Comparison of ENCODE assay signal across 1 cellular context in the genomic region with DNA sequence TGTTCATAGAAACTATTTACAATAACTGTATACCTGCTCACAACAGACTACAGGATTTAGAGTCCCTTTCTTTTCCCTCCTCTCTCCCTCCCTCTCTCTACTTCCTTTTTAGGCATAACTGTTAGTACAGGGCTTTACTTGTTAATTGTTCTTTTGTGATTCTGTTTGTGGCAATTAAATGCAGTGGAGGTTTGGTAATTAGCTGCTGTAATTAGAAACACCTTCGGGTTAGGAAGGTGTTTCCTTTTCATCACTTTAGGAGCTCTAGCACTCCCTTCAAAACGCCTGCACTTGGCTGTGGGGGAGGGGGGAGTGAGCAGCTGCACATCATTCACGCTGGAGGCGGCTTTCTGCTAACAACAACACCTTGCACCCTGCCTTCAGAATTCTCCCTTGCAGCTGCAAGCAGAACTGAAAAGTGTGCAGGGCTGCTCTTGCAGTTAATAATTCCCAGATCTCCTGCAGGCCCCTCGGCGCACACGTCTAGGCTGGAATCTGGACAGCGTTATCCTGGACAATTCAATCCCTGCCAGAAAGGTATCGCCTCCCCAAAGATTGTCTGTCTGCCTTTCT.
TF ChIP-seq lines count a peak whose summit lies in the region.

No MANE protein-coding gene starts in this region.

TF ChIP-seq in GM23338, 12 proteins besides CTCF, POLR2A, EP300 and RAD21:
- TF ChIP-seq, protein P1, sequence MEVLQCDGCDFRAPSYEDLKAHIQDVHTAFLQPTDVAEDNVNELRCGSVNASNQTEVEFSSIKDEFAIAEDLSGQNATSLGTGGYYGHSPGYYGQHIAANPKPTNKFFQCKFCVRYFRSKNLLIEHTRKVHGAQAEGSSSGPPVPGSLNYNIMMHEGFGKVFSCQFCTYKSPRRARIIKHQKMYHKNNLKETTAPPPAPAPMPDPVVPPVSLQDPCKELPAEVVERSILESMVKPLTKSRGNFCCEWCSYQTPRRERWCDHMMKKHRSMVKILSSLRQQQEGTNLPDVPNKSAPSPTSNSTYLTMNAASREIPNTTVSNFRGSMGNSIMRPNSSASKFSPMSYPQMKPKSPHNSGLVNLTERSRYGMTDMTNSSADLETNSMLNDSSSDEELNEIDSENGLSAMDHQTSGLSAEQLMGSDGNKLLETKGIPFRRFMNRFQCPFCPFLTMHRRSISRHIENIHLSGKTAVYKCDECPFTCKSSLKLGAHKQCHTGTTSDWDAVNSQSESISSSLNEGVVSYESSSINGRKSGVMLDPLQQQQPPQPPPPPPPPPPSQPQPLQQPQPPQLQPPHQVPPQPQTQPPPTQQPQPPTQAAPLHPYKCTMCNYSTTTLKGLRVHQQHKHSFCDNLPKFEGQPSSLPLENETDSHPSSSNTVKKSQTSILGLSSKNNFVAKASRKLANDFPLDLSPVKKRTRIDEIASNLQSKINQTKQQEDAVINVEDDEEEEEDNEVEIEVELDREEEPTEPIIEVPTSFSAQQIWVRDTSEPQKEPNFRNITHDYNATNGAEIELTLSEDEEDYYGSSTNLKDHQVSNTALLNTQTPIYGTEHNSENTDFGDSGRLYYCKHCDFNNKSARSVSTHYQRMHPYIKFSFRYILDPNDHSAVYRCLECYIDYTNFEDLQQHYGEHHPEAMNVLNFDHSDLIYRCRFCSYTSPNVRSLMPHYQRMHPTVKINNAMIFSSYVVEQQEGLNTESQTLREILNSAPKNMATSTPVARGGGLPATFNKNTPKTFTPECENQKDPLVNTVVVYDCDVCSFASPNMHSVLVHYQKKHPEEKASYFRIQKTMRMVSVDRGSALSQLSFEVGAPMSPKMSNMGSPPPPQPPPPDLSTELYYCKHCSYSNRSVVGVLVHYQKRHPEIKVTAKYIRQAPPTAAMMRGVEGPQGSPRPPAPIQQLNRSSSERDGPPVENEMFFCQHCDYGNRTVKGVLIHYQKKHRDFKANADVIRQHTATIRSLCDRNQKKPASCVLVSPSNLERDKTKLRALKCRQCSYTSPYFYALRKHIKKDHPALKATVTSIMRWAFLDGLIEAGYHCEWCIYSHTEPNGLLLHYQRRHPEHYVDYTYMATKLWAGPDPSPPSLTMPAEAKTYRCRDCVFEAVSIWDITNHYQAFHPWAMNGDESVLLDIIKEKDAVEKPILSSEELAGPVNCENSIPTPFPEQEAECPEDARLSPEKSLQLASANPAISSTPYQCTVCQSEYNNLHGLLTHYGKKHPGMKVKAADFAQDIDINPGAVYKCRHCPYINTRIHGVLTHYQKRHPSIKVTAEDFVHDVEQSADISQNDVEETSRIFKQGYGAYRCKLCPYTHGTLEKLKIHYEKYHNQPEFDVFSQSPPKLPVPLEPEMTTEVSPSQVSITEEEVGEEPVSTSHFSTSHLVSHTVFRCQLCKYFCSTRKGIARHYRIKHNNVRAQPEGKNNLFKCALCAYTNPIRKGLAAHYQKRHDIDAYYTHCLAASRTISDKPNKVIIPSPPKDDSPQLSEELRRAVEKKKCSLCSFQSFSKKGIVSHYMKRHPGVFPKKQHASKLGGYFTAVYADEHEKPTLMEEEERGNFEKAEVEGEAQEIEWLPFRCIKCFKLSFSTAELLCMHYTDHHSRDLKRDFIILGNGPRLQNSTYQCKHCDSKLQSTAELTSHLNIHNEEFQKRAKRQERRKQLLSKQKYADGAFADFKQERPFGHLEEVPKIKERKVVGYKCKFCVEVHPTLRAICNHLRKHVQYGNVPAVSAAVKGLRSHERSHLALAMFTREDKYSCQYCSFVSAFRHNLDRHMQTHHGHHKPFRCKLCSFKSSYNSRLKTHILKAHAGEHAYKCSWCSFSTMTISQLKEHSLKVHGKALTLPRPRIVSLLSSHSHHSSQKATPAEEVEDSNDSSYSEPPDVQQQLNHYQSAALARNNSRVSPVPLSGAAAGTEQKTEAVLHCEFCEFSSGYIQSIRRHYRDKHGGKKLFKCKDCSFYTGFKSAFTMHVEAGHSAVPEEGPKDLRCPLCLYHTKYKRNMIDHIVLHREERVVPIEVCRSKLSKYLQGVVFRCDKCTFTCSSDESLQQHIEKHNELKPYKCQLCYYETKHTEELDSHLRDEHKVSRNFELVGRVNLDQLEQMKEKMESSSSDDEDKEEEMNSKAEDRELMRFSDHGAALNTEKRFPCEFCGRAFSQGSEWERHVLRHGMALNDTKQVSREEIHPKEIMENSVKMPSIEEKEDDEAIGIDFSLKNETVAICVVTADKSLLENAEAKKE (CRISPR knock-in tag; IDR thresholded peaks at IDR 0.05) = no peak
- TF ChIP-seq STAT1 (IDR thresholded peaks at IDR 0.05; ENCODE audit: unreplicated experiment) (no peak), EZH2 (IDR thresholded peaks at IDR 0.05; ENCODE audit: low read depth, unreplicated experiment) (no peak), CREB1 (CRISPR knock-in tag; IDR thresholded peaks at IDR 0.05; ENCODE audit: low read depth) (peak; percentile 27; the same call in 1 of the 2 replicates), NANOG (IDR thresholded peaks at IDR 0.05; ENCODE audit: borderline replicate concordance) (peak; percentile 92), EZH2phosphoT487 (IDR thresholded peaks at IDR 0.05; ENCODE audit: unreplicated experiment) (no peak), ZNF114 (CRISPR knock-in tag; IDR thresholded peaks at IDR 0.05) (no peak), JUNB (IDR thresholded peaks at IDR 0.05; ENCODE audit: unreplicated experiment) (no peak), ZNF331 (CRISPR knock-in tag; IDR thresholded peaks at IDR 0.05; ENCODE audit: low read depth) (no peak), POLR2AphosphoS5 (IDR thresholded peaks at IDR 0.05; ENCODE audit: low read depth) (peak; percentile 62)
- TF ChIP-seq, protein P2, sequence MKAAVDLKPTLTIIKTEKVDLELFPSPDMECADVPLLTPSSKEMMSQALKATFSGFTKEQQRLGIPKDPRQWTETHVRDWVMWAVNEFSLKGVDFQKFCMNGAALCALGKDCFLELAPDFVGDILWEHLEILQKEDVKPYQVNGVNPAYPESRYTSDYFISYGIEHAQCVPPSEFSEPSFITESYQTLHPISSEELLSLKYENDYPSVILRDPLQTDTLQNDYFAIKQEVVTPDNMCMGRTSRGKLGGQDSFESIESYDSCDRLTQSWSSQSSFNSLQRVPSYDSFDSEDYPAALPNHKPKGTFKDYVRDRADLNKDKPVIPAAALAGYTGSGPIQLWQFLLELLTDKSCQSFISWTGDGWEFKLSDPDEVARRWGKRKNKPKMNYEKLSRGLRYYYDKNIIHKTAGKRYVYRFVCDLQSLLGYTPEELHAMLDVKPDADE (IDR thresholded peaks at IDR 0.05) = 0 out of 2 replicates have a peak, but pooled peaks have one; percentile 17
- TF ChIP-seq, protein P3, sequence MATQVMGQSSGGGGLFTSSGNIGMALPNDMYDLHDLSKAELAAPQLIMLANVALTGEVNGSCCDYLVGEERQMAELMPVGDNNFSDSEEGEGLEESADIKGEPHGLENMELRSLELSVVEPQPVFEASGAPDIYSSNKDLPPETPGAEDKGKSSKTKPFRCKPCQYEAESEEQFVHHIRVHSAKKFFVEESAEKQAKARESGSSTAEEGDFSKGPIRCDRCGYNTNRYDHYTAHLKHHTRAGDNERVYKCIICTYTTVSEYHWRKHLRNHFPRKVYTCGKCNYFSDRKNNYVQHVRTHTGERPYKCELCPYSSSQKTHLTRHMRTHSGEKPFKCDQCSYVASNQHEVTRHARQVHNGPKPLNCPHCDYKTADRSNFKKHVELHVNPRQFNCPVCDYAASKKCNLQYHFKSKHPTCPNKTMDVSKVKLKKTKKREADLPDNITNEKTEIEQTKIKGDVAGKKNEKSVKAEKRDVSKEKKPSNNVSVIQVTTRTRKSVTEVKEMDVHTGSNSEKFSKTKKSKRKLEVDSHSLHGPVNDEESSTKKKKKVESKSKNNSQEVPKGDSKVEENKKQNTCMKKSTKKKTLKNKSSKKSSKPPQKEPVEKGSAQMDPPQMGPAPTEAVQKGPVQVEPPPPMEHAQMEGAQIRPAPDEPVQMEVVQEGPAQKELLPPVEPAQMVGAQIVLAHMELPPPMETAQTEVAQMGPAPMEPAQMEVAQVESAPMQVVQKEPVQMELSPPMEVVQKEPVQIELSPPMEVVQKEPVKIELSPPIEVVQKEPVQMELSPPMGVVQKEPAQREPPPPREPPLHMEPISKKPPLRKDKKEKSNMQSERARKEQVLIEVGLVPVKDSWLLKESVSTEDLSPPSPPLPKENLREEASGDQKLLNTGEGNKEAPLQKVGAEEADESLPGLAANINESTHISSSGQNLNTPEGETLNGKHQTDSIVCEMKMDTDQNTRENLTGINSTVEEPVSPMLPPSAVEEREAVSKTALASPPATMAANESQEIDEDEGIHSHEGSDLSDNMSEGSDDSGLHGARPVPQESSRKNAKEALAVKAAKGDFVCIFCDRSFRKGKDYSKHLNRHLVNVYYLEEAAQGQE (IDR thresholded peaks at IDR 0.05; ENCODE audit: unreplicated experiment) = no peak
TF ChIP-seq in GM23338: peak in this region for 4.
